11 cellular contexts compared by ENCODE assay signal in genomic region chr11:95711162-95711944, GRCh38.
DNase-seq lines count a peak whose midpoint lies in the region; ATAC-seq, FAIRE-seq and TF ChIP-seq lines count a peak whose summit lies in the region.
"Had no signal": no experiment of that assay in that cellular context is flagged by ENCODE, and none has a peak within 500 bp of the region (broad histone marks: within the 10 kb centered on the region; RNA-seq: fewer than 3 reads in every experiment).

No MANE protein-coding gene starts in this region.

- H3K36me3 ChIP-seq in brain microvascular endothelial cell (replicated peaks), result no peaks in the 10 kb centered on the region
- no peaks in the 10 kb centered on the region for H3K36me3 ChIP-seq in aorta (ENCODE audit: control insufficient read depth in 1 of 2, insufficient read depth in 2 of 2, low read length in 1 of 2)
- H3K36me3 ChIP-seq: neutrophil had no signal

- DNase-seq in AG10803 (ENCODE audit: low read depth) (peak; percentile 81), GM19239 (ENCODE audit: insufficient read length, low spot score) (no peak), brain microvascular endothelial cell (peak; percentile 59), coronary artery (ENCODE audit: low spot score) (no peak), HT-29 (ENCODE audit: low spot score) (no peak), aorta (no peak), middle frontal gyrus (ENCODE audit: extremely low spot score, low spot score) (no peak)
- DNase-seq: activated gamma-delta T cell had no signal

- FAIRE-seq in GM19239 (lab: Jason Lieb, UNC), result peak; percentile 90
- FAIRE-seq: H54 had no signal

- H3K4me1 ChIP-seq in aorta (ENCODE audit: control insufficient read depth in 1 of 2, insufficient read depth in 2 of 2, low read length in 2 of 2), result peaks cover 0 to 2% of the 10 kb centered on the region in 2 donors

- no peaks in the 10 kb centered on the region for H3K9me3 ChIP-seq in aorta (ENCODE audit: control insufficient read depth, low read length)
- H3K9me3 ChIP-seq: neutrophil had no signal

- H3K27me3 ChIP-seq in brain microvascular endothelial cell (replicated peaks), result no peaks in the 10 kb centered on the region
- no peaks in the 10 kb centered on the region for H3K27me3 ChIP-seq in aorta (ENCODE audit: control insufficient read depth in 1 of 2, insufficient read depth in 2 of 2, low read length in 1 of 2)
- H3K27me3 ChIP-seq: neutrophil had no signal

- WGBS in aorta, 2 donors, result 86 to 87% methylated on average over 7 of the region's 7 CpGs

- intact Hi-C loops in aorta (cut with DNase I), result loop anchor here in 1 of 2 donors (5.0 kb wide), 1 partner anchor 539 kb away; no protein-coding TSS in a partner anchor

- ATAC-seq in HG03095 (IDR thresholded peaks at IDR 0.05; ENCODE audit: unreplicated experiment) (peak; percentile 46), aorta (ENCODE audit: low FRiP score) (no peak)

- H3K27ac ChIP-seq in brain microvascular endothelial cell (no peak overlapping the region), coronary artery (no peak overlapping the region), aorta (ENCODE audit: low read depth in 1 of 2, low read length in 2 of 2) (no peak overlapping the region)
- H3K27ac ChIP-seq: neutrophil had no signal

- in situ Hi-C loops in brain microvascular endothelial cell (cut with HindIII; ENCODE audit: low pct_ligation_motif_present, low sequenced_read_pairs), result no loop called here

- TF ChIP-seq CTCF in AG10803 (conservative IDR thresholded peaks at IDR 0.05; ENCODE audit: low read length) (no peak), brain microvascular endothelial cell (IDR thresholded peaks at IDR 0.05; ENCODE audit: low read depth, low read length, missing control alignments) (no peak), coronary artery (IDR thresholded peaks at IDR 0.05) (no peak)

- H3K4me3 ChIP-seq in AG10803 (ENCODE audit: low read length) (no peak overlapping the region), brain microvascular endothelial cell (ENCODE audit: low read depth, low read length) (no peak overlapping the region), coronary artery (no peak overlapping the region), aorta (ENCODE audit: low read length in 2 of 2) (no peak overlapping the region)

Comparison
In these comparisons a context has a peak if more than half of its experiments do, and no peak if none do; other contexts are left out.
1. DNase-seq: peak in AG10803 (single experiment) and brain microvascular endothelial cell (single experiment); none in GM19239 (single experiment), coronary artery (single experiment), HT-29 (single experiment), aorta (0 of 2) and middle frontal gyrus (single experiment).